Comparison of ENCODE assay signal across 15 cellular contexts in the genomic region with DNA sequence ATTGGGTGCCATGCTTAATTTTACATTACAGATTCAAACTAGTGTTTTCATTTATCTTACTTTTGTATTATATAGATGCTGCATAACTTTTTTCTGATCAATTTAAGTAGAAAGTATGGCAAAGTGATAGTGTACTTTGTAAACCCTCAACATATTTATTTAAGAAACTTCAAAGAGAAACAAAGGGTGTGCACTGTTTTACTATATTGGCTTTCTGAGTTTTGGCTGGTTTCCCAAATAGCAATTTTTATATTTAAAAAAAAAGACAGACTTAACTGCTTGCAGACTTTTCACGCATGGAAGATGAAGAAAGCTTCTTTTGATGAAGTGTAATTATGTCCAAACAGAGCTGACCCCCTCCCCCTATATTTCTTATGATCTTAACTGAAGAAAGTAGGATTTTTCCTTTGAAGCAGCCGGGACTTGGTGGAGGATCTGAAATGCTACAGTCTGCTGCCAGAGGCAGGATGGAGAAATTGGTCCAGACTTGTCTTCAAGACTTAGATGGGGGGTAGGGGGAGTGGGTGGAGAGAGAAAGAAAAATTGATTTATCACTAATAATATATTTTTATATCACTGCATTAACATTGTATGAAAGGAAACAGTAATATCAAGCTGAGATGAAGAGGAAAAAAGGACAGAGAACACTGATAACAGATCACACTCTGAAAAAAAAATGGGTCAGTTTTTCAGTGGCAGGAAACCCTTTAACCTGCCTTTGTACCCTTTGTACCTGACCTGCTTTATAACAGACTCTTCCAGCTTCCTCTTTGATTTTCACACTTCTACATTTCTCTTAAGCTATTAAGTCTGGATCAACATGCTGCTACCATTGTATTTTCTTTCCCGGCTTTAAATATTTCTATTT. TPM values are rescaled to one million over a fixed set of nuclear protein-coding genes. Genes with fewer than 3 reads are reported as not detected.
DNase-seq lines count a peak whose midpoint lies in the region; ATAC-seq, FAIRE-seq and TF ChIP-seq lines count a peak whose summit lies in the region.
"Had no signal": no experiment of that assay in that cellular context is flagged by ENCODE, and none has a peak within 500 bp of the region (broad histone marks: within the 10 kb centered on the region; RNA-seq: fewer than 3 reads in every experiment).

No MANE protein-coding gene starts in this region.

- H3K27me3 ChIP-seq in BLaER1 treated with 17β-estradiol and CSF1 and Interleukin-3, amounts not matched to agents 10 nM and 100 nM: peaks cover 0 to 17% (median under 1%) of the 10 kb centered on the region in 11 experiments; a peak in 7 of 22 replicates
- H3K27me3 ChIP-seq in keratinocyte (ENCODE audit: control insufficient read depth, extremely low read depth, insufficient read depth, low read length) (no peaks in the 10 kb centered on the region), GM23338 (ENCODE audit: insufficient read depth) (no peaks in the 10 kb centered on the region)
- H3K27me3 ChIP-seq: cardiac muscle cell had no signal

- FAIRE-seq in keratinocyte (lab: Jason Lieb, UNC): no peak

- no peaks in the 10 kb centered on the region for H3K36me3 ChIP-seq in BLaER1 treated with 17β-estradiol and CSF1 and Interleukin-3, amounts not matched to agents 10 nM and 100 nM
- H3K36me3 ChIP-seq in HEK293 (ENCODE audit: control insufficient read depth in 2 of 2, insufficient read depth in 1 of 2, low read length in 2 of 2): no peaks in the 10 kb centered on the region
- no peaks in the 10 kb centered on the region for H3K36me3 ChIP-seq in keratinocyte (ENCODE audit: control insufficient read depth in 2 of 2, extremely low read depth in 1 of 2, insufficient read depth in 2 of 2, low read length in 2 of 2)
- no peaks in the 10 kb centered on the region for H3K36me3 ChIP-seq in GM23338 (ENCODE audit: insufficient read depth)
- H3K36me3 ChIP-seq: BE2C, cardiac muscle cell had no signal

- no peak overlapping the region for H2AFZ ChIP-seq in keratinocyte (ENCODE audit: control insufficient read depth, low read length)
- H2AFZ ChIP-seq in GM23338: no peak overlapping the region

- peak overlapping the region in 8 of 11 experiments; percentile 5 to 77 (median 36); a peak in 10 of 22 replicates for H3K4me2 ChIP-seq in BLaER1 treated with 17β-estradiol and CSF1 and Interleukin-3, amounts not matched to agents 10 nM and 100 nM
- H3K4me2 ChIP-seq in keratinocyte (ENCODE audit: control insufficient read depth, extremely low read depth, insufficient read depth, low read depth, low read length): peak overlapping the region; percentile 22
- no peak overlapping the region for H3K4me2 ChIP-seq in GM23338

- peak overlapping the region in 2 of 11 experiments; percentile 19 to 21; a peak in 2 of 22 replicates for H3K27ac ChIP-seq in BLaER1 treated with 17β-estradiol and CSF1 and Interleukin-3, amounts not matched to agents 10 nM and 100 nM
- H3K27ac ChIP-seq in HEK293 (ENCODE audit: extremely low read depth, low read depth, low read length): no peak overlapping the region
- H3K27ac ChIP-seq in VCaP: peak overlapping the region; percentile 11; the same call in 1 of the 2 replicates
- no peak overlapping the region for H3K27ac ChIP-seq in keratinocyte (ENCODE audit: control insufficient read depth, insufficient read depth, low read length)
- H3K27ac ChIP-seq in GM23338 (ENCODE audit: low read depth): no peak overlapping the region
- H3K27ac ChIP-seq: cardiac muscle cell, SK-N-MC had no signal

- DNase-seq in keratinocyte (ENCODE audit: low read depth, low spot score) (no peak), HEK293T (ENCODE audit: extremely low spot score) (no peak), GM23338 (ENCODE audit: low spot score) (no peak), NCI-H2081 treated with DMSO at 0.1 percent for 48 hours (lab: John Stamatoyannopoulos, UW) (no peak)
- DNase-seq: activated gamma-delta T cell treated with Interleukin-2 at 50 U/mL for 16 hours; BE2C; glutamatergic neuron; NCI-H2171; stimulated activated CD4-positive, alpha-beta T cell treated with anti-CD3 and anti-CD28 coated beads, Interleukin-4, amount 100 ng/mL, for 1 hour had no signal

- no peaks in the 10 kb centered on the region for H4K20me1 ChIP-seq in BLaER1 treated with 17β-estradiol and CSF1 and Interleukin-3, amounts not matched to agents 10 nM and 100 nM
- H4K20me1 ChIP-seq in keratinocyte (ENCODE audit: control insufficient read depth, extremely low read depth, insufficient read depth, low read length) (no peaks in the 10 kb centered on the region), GM23338 (replicated peaks; ENCODE audit: insufficient read depth) (no peaks in the 10 kb centered on the region)

- dilution Hi-C loops in keratinocyte (cut with MboI; ENCODE audit: extremely low pct_ligation_motif_present, low sequenced_read_pairs): no loop called here

- POLR2A ChIA-PET in HEK293 (lab: Yijun Ruan, JAX) (interaction anchor here (1.0 kb wide), 1 partner anchor 778 kb away, joined by 4 read pairs; no protein-coding TSS in a partner anchor), HEK293T (lab: Yijun Ruan, JAX) (no interaction called here)

- CTCF ChIA-PET in HEK293 (lab: Yijun Ruan, JAX) (interaction anchor here (0.6 to 1.0 kb wide), 3 partner anchors 56 to 803 kb away, joined by 3 read pairs; a partner anchor contains a TSS), HEK293T (lab: Yijun Ruan, JAX) (interaction anchor here (0.6 to 0.7 kb wide), 2 partner anchors 83 to 774 kb away, joined by 3 to 5 read pairs; no protein-coding TSS in a partner anchor)

- no peaks in the 10 kb centered on the region for H3K9me2 ChIP-seq in GM23338 (ENCODE audit: insufficient read depth)

- H3K4me3 ChIP-seq in BLaER1 treated with 17β-estradiol and CSF1 and Interleukin-3, amounts not matched to agents 10 nM and 100 nM: no peak overlapping the region
- no peak overlapping the region for H3K4me3 ChIP-seq in HEK293 (ENCODE audit: low read depth, low read length)
- H3K4me3 ChIP-seq in keratinocyte (ENCODE audit: control insufficient read depth in 2 of 3, extremely low read depth in 1 of 3, insufficient read depth in 2 of 3, low read depth in 1 of 3, low read length in 3 of 3): no peak overlapping the region
- no peak overlapping the region for H3K4me3 ChIP-seq in GM23338
- H3K4me3 ChIP-seq: cardiac muscle cell, SK-N-MC had no signal

- H3K9me3 ChIP-seq in BLaER1 treated with 17β-estradiol and CSF1 and Interleukin-3, amounts not matched to agents 10 nM and 100 nM (replicated peaks in 1 of 11): no peaks in the 10 kb centered on the region
- H3K9me3 ChIP-seq in HEK293 (ENCODE audit: control insufficient read depth, insufficient read depth, low read depth, low read length) (no peaks in the 10 kb centered on the region), keratinocyte (ENCODE audit: control insufficient read depth, low read depth, low read length) (no peaks in the 10 kb centered on the region)
- H3K9me3 ChIP-seq: BE2C had no signal

- no peak for TF ChIP-seq CTCF in HEK293 (tag by site-specific recombination; IDR thresholded peaks at IDR 0.05)
- TF ChIP-seq CTCF in VCaP (conservative IDR thresholded peaks at IDR 0.05): no peak
- TF ChIP-seq CTCF in keratinocyte (optimal IDR thresholded peaks at IDR 0.05 in 1 of 3, IDR thresholded peaks at IDR 0.05 in 1 of 3, conservative IDR thresholded peaks at IDR 0.05 in 1 of 3; ENCODE audit: extremely low read depth in 1 of 3, insufficient read depth in 2 of 3, low read length in 3 of 3): no peak
- no peak for TF ChIP-seq CTCF in GM23338 (conservative IDR thresholded peaks at IDR 0.05; ENCODE audit: low read depth in 2 of 2)

- H3K4me1 ChIP-seq in BLaER1 treated with 17β-estradiol and CSF1 and Interleukin-3, amounts not matched to agents 10 nM and 100 nM: peaks cover 12 to 60% (median 43%) of the 10 kb centered on the region in 10 experiments; a peak in 19 of 20 replicates
- H3K4me1 ChIP-seq in HEK293 (ENCODE audit: control insufficient read depth, insufficient read depth, low read length) (peaks cover 19% of the 10 kb centered on the region), keratinocyte (ENCODE audit: control insufficient read depth, extremely low read depth, insufficient read depth, low read length) (peaks cover 46% of the 10 kb centered on the region), GM23338 (ENCODE audit: insufficient read depth) (no peaks in the 10 kb centered on the region; the same call in 1 of the 2 replicates)
- H3K4me1 ChIP-seq: BE2C had no signal

- H3K27me3 Mint-ChIP-seq in GM23338 (ENCODE audit: insufficient read depth, low read depth, poor library complexity): no peaks in the 10 kb centered on the region

- H3K9me1 ChIP-seq in keratinocyte (ENCODE audit: control insufficient read depth, extremely low read depth, insufficient read depth, low read length): no peaks in the 10 kb centered on the region

- ATAC-seq in GM21529 (IDR thresholded peaks at IDR 0.05; ENCODE audit: unreplicated experiment): no peak
- ATAC-seq in GM23338: no peak

- no peak overlapping the region for H3K9ac ChIP-seq in BLaER1 treated with 17β-estradiol and CSF1 and Interleukin-3, amounts not matched to agents 10 nM and 100 nM
- H3K9ac ChIP-seq in keratinocyte (ENCODE audit: control insufficient read depth, extremely low read depth, insufficient read depth, low read length): no peak overlapping the region

- H3K36me3 Mint-ChIP-seq in GM23338 (ENCODE audit: low read depth): no peaks in the 10 kb centered on the region

- H3K4me3 Mint-ChIP-seq in GM23338: no peak overlapping the region

- peaks cover 9% of the 10 kb centered on the region; the same call in 2 of the 3 replicates for H3K4me1 Mint-ChIP-seq in GM23338

- H3K79me2 ChIP-seq in keratinocyte (ENCODE audit: control insufficient read depth, insufficient read depth, low read length) (no peaks in the 10 kb centered on the region), GM23338 (replicated peaks; ENCODE audit: insufficient read depth) (no peaks in the 10 kb centered on the region)

- H3K9me3 Mint-ChIP-seq in GM23338: no peaks in the 10 kb centered on the region

- H3F3A ChIP-seq in GM23338 (replicated peaks; ENCODE audit: low read depth): no peaks in the 10 kb centered on the region

- no peak overlapping the region for H3K27ac Mint-ChIP-seq in GM23338

TF ChIP-seq in HEK293T, 16 proteins besides CTCF, POLR2A, EP300 and RAD21 (continues in another document):
- no peak for TF ChIP-seq FOXA1 (IDR thresholded peaks at IDR 0.05)
- TF ChIP-seq ARNT (IDR thresholded peaks at IDR 0.05): no peak
- TF ChIP-seq SP1 (IDR thresholded peaks at IDR 0.05): no peak

RNA-seq across cellular contexts. Expression of a gene that starts 56.0 kb away (rescaled TPM):
- polyA plus RNA-seq in keratinocyte (7.6 to 8.1 TPM (median 7.8 TPM) in 3 replicates), GM23338 (2016; fragmentation: Nextera tagmentation; extraction: Ambion mirVana) (23.2 and 30.1 TPM in 2 replicates)
- 9.7 TPM for polyA plus RNA-seq in keratinocyte (2011; ENCODE audit: low read depth)
- 8.2 and 11.7 TPM in 2 replicates for polyA plus RNA-seq in keratinocyte (2011; cell fraction: cytosol; rRNA removed)
- polyA plus RNA-seq in keratinocyte (2011; cell fraction: nucleus; rRNA removed): 11.3 and 13.1 TPM in 2 replicates
- 5.0 and 5.9 TPM in 2 replicates for polyA plus RNA-seq in keratinocyte (2012; ENCODE audit: low replicate concordance)
- polyA minus RNA-seq in keratinocyte: 2.3 to 17.3 TPM (median 10.0 TPM) in 3 replicates
- 8.1 TPM for polyA minus RNA-seq in keratinocyte (2011; cell fraction: cytosol; rRNA and poly(A)+ RNA removed)
- polyA minus RNA-seq in keratinocyte (2011; cell fraction: nucleus; rRNA and poly(A)+ RNA removed): 7.1 and 10.5 TPM in 2 replicates
- 11.4 and 19.0 TPM in 2 replicates for total RNA-seq in GM23338 (2014; rRNA removed; shearing (Covaris generic))
